ENCODE assay signal across 8 cellular contexts in genomic region chr6:36594029-36594815, GRCh38. TPM values are rescaled to one million over a fixed set of nuclear protein-coding genes. Genes with fewer than 3 reads are reported as not detected.
A peak's percentile ranks its signal among the peaks of the same experiment; 100 is the strongest.
DNase-seq lines count a peak whose midpoint lies in the region; ATAC-seq and TF ChIP-seq lines count a peak whose summit lies in the region.

SRSF3 (plus strand) TSS chr6:36594362; CDS start chr6:36596763, 2,401 bp downstream.

- H3K9me3 Mint-ChIP-seq in activated naive CD4-positive, alpha-beta T cell treated with anti-CD3 and anti-CD28 coated beads, Interleukin-2, amount 50 U/mL, for 24 hours, result no peaks in the 10 kb centered on the region

- ATAC-seq in HG02610 (IDR thresholded peaks at IDR 0.05; ENCODE audit: unreplicated experiment) (peak; percentile 87), SK-N-SH treated with all-trans-retinoic acid at 6 μM for 48 hours (peak; percentile 88)

- peak; percentile 99 for TF ChIP-seq POLR2A in GM10847 (IDR thresholded peaks at IDR 0.05; ENCODE audit: extremely low read depth, insufficient read length)

- peaks cover 35% of the 10 kb centered on the region for H3K36me3 Mint-ChIP-seq in activated naive CD4-positive, alpha-beta T cell treated with anti-CD3 and anti-CD28 coated beads, Interleukin-2, amount 50 U/mL, for 24 hours

- H3K27me3 Mint-ChIP-seq in activated naive CD4-positive, alpha-beta T cell treated with anti-CD3 and anti-CD28 coated beads, Interleukin-2, amount 50 U/mL, for 24 hours, result no peaks in the 10 kb centered on the region

- peak within 1 kb of the TSS; percentile 91 for H3K27ac ChIP-seq in temporal lobe (ENCODE audit: low read depth, low read length)

- peak within 1 kb of the TSS; percentile 96 for H3K4me3 Mint-ChIP-seq in activated naive CD4-positive, alpha-beta T cell treated with anti-CD3 and anti-CD28 coated beads, Interleukin-2, amount 50 U/mL, for 24 hours

- H3K27ac Mint-ChIP-seq in activated naive CD4-positive, alpha-beta T cell treated with anti-CD3 and anti-CD28 coated beads, Interleukin-2, amount 50 U/mL, for 24 hours, result peak within 1 kb of the TSS; percentile 99

- H3K4me1 Mint-ChIP-seq in activated naive CD4-positive, alpha-beta T cell treated with anti-CD3 and anti-CD28 coated beads, Interleukin-2, amount 50 U/mL, for 24 hours, result peaks cover 35% of the 10 kb centered on the region

- DNase-seq in NCI-H1092 (lab: John Stamatoyannopoulos, UW), result peak; percentile 95
- DNase-seq in globus pallidus (ENCODE audit: low spot score), result peak; percentile 98
- DNase-seq in occipital lobe (lab: John Stamatoyannopoulos, UW), result peak; percentile 96

TF ChIP-seq in SK-N-SH treated with all-trans-retinoic acid at 6 μM for 48 hours, 23 proteins besides CTCF, POLR2A, EP300 and RAD21:
- TF ChIP-seq ZNF70 (CRISPR knock-in tag; IDR thresholded peaks at IDR 0.05) (0 out of 2 replicates have a peak, but pooled peaks have one; percentile 13), TOX (CRISPR knock-in tag; IDR thresholded peaks at IDR 0.05; ENCODE audit: borderline replicate concordance) (peak; percentile 87), TSHZ2 (CRISPR knock-in tag; IDR thresholded peaks at IDR 0.05) (peak; percentile 18; the same call in 1 of the 2 replicates), OSR1 (CRISPR knock-in tag; IDR thresholded peaks at IDR 0.05) (no peak), ZNF8 (CRISPR knock-in tag; IDR thresholded peaks at IDR 0.05) (peak; percentile 36; the same call in 1 of the 2 replicates), CSDC2 (CRISPR knock-in tag; IDR thresholded peaks at IDR 0.05) (no peak), ZC3H10 (CRISPR knock-in tag; IDR thresholded peaks at IDR 0.05) (peak; percentile 59; the same call in 1 of the 2 replicates), SNAI2 (CRISPR knock-in tag; IDR thresholded peaks at IDR 0.05) (no peak), ZFP3 (CRISPR knock-in tag; IDR thresholded peaks at IDR 0.05) (0 out of 2 replicates have a peak, but pooled peaks have one; percentile 29), ESRRG (CRISPR knock-in tag; IDR thresholded peaks at IDR 0.05) (no peak), ARNTL (CRISPR knock-in tag; IDR thresholded peaks at IDR 0.05; ENCODE audit: borderline replicate concordance, low read depth) (0 out of 2 replicates have a peak, but pooled peaks have one; percentile 35), PPARA (CRISPR knock-in tag; IDR thresholded peaks at IDR 0.05; ENCODE audit: borderline replicate concordance) (no peak), TCF4 (CRISPR knock-in tag; IDR thresholded peaks at IDR 0.05; ENCODE audit: borderline replicate concordance) (peak; percentile 11; the same call in 1 of the 2 replicates), PATZ1 (CRISPR knock-in tag; IDR thresholded peaks at IDR 0.05; ENCODE audit: borderline replicate concordance) (peak; percentile 57; the same call in 1 of the 2 replicates), GLIS3 (CRISPR knock-in tag; IDR thresholded peaks at IDR 0.05) (peak; percentile 85; the same call in 1 of the 2 replicates), RARB (CRISPR knock-in tag; IDR thresholded peaks at IDR 0.05) (no peak; the same call in 1 of the 2 replicates), CREB5 (CRISPR knock-in tag; IDR thresholded peaks at IDR 0.05; ENCODE audit: low read depth) (0 out of 2 replicates have a peak, but pooled peaks have one; percentile 17)
- TF ChIP-seq, protein P1, sequence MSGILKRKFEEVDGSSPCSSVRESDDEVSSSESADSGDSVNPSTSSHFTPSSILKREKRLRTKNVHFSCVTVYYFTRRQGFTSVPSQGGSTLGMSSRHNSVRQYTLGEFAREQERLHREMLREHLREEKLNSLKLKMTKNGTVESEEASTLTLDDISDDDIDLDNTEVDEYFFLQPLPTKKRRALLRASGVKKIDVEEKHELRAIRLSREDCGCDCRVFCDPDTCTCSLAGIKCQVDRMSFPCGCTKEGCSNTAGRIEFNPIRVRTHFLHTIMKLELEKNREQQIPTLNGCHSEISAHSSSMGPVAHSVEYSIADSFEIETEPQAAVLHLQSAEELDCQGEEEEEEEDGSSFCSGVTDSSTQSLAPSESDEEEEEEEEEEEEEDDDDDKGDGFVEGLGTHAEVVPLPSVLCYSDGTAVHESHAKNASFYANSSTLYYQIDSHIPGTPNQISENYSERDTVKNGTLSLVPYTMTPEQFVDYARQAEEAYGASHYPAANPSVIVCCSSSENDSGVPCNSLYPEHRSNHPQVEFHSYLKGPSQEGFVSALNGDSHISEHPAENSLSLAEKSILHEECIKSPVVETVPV (CRISPR knock-in tag; IDR thresholded peaks at IDR 0.05), result peak; percentile 77; the same call in 1 of the 2 replicates
- TF ChIP-seq, protein P2, sequence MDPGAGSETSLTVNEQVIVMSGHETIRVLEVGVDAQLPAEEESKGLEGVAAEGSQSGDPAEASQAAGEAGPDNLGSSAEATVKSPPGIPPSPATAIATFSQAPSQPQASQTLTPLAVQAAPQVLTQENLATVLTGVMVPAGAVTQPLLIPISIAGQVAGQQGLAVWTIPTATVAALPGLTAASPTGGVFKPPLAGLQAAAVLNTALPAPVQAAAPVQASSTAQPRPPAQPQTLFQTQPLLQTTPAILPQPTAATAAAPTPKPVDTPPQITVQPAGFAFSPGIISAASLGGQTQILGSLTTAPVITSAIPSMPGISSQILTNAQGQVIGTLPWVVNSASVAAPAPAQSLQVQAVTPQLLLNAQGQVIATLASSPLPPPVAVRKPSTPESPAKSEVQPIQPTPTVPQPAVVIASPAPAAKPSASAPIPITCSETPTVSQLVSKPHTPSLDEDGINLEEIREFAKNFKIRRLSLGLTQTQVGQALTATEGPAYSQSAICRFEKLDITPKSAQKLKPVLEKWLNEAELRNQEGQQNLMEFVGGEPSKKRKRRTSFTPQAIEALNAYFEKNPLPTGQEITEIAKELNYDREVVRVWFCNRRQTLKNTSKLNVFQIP (CRISPR knock-in tag; IDR thresholded peaks at IDR 0.05; ENCODE audit: borderline replicate concordance, low read depth), result peak; percentile 91; the same call in 1 of the 2 replicates

RNA-seq across cellular contexts. Expression of gene SRSF3, which starts in this region (rescaled TPM):
- total RNA-seq in occipital lobe (202 TPM), temporal lobe (135 TPM)

Comparison
In these comparisons a context has a peak if more than half of its experiments do, and no peak if none do; other contexts are left out.
1. Peak in every context shown above with its lines: DNase-seq, ATAC-seq and H3K27ac ChIP-seq.